Comparison of ENCODE assay signal across 1 cellular context in the genomic region with DNA sequence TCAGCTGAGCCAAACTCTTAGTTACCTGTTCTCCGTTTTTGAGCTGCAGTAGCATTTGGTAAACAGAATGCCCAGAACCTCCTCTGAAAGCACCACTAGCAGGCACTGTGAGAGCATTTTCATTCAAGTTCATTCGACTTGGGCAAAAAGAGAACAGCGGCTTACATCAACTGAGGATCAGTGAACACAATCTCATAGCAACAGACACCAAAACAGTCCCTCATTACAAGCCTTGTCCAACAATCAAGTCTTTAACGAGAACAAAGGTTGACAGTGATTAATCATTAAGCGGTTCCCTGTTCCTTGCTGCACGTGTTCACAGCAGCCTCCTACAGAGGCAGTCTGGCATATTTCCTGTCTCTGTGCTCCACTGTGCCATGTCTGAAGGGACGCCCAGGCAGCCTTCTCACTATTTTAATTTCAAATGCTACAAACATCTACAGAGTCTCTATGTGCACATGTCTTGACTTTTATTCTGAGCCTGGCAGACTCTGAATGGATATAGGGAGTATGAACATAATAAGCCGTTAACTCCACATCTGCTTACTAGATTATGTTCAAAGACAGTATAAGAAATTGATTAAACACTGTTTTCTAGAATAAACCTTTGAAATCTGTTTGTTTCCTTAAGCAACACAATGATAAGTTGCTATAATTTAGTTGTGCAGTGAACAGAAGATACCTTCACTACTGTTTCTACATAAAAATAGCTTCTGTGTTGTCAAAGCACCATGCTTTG.
TF ChIP-seq lines count a peak whose summit lies in the region.

No MANE protein-coding gene starts in this region.

TF ChIP-seq in HepG2, 621 proteins besides CTCF, POLR2A, EP300 and RAD21 (continued from another document and continues in another):
- TF ChIP-seq, protein P1, sequence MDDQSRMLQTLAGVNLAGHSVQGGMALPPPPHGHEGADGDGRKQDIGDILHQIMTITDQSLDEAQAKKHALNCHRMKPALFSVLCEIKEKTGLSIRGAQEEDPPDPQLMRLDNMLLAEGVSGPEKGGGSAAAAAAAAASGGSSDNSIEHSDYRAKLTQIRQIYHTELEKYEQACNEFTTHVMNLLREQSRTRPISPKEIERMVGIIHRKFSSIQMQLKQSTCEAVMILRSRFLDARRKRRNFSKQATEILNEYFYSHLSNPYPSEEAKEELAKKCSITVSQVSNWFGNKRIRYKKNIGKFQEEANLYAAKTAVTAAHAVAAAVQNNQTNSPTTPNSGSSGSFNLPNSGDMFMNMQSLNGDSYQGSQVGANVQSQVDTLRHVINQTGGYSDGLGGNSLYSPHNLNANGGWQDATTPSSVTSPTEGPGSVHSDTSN (CRISPR knock-in tag; IDR thresholded peaks at IDR 0.05; ENCODE audit: borderline replicate concordance) = no peak
- TF ChIP-seq KDM6A (CRISPR knock-in tag; IDR thresholded peaks at IDR 0.05; ENCODE audit: low read depth) (peak; percentile 78), KDM3A (CRISPR knock-in tag; IDR thresholded peaks at IDR 0.05; ENCODE audit: low read depth) (peak; percentile 69; the same call in 1 of the 2 replicates), MBNL3 (CRISPR knock-in tag; conservative IDR thresholded peaks at IDR 0.05) (no peak), RARG (CRISPR knock-in tag; IDR thresholded peaks at IDR 0.05; ENCODE audit: low read depth) (no peak), NONO (IDR thresholded peaks at IDR 0.05) (no peak), NONO (CRISPR knock-in tag; conservative IDR thresholded peaks at IDR 0.05) (no peak; the same call in 1 of the 2 replicates), MAF1 (CRISPR knock-in tag; IDR thresholded peaks at IDR 0.05; ENCODE audit: borderline replicate concordance) (no peak), RXRB (CRISPR knock-in tag; IDR thresholded peaks at IDR 0.05; ENCODE audit: borderline replicate concordance) (peak; percentile 96), ZSCAN29 (CRISPR knock-in tag; conservative IDR thresholded peaks at IDR 0.05) (no peak), THYN1 (CRISPR knock-in tag; IDR thresholded peaks at IDR 0.05; ENCODE audit: borderline replicate concordance, low read depth) (no peak), PHF8 (CRISPR knock-in tag; IDR thresholded peaks at IDR 0.05) (no peak), EHMT2 (IDR thresholded peaks at IDR 0.05; ENCODE audit: borderline replicate concordance, low read depth, low read length) (peak; percentile 59; the same call in 1 of the 2 replicates), PAWR (CRISPR knock-in tag; IDR thresholded peaks at IDR 0.05; ENCODE audit: borderline replicate concordance) (no peak), NR2F6 (IDR thresholded peaks at IDR 0.05) (no peak), NR2F6 (CRISPR knock-in tag; IDR thresholded peaks at IDR 0.05) (peak; percentile 65), CENPT (CRISPR knock-in tag; IDR thresholded peaks at IDR 0.05; ENCODE audit: low read depth) (no peak), AHR (CRISPR knock-in tag; IDR thresholded peaks at IDR 0.05) (no peak), ATAD3A (CRISPR knock-in tag; IDR thresholded peaks at IDR 0.05) (no peak), KAT2B (IDR thresholded peaks at IDR 0.05; ENCODE audit: borderline replicate concordance, low read depth, low read length) (no peak), ZNF589 (CRISPR knock-in tag; conservative IDR thresholded peaks at IDR 0.05) (no peak), CBX1 (IDR thresholded peaks at IDR 0.05; ENCODE audit: low read depth) (no peak), NFATC3 (CRISPR knock-in tag; IDR thresholded peaks at IDR 0.05) (no peak), NR1H2 (CRISPR knock-in tag; IDR thresholded peaks at IDR 0.05; ENCODE audit: borderline replicate concordance, low read depth) (no peak), PHB2 (IDR thresholded peaks at IDR 0.05; ENCODE audit: partially characterized antibody) (no peak), ZNF850 (CRISPR knock-in tag; conservative IDR thresholded peaks at IDR 0.05) (no peak), SALL1 (CRISPR knock-in tag; IDR thresholded peaks at IDR 0.05) (peak; percentile 97), MLLT10 (CRISPR knock-in tag; IDR thresholded peaks at IDR 0.05) (no peak), RBM22 (optimal IDR thresholded peaks at IDR 0.05; ENCODE audit: low read length) (peak; percentile 40), ATF7 (IDR thresholded peaks at IDR 0.05) (0 out of 2 replicates have a peak, but pooled peaks have one; percentile 2), ATF7 (CRISPR knock-in tag; IDR thresholded peaks at IDR 0.05) (peak; percentile 51; the same call in 1 of the 2 replicates), ZBTB7A (CRISPR knock-in tag; IDR thresholded peaks at IDR 0.05) (no peak), ARNTL (CRISPR knock-in tag; IDR thresholded peaks at IDR 0.05) (peak; percentile 99), ZNF749 (CRISPR knock-in tag; IDR thresholded peaks at IDR 0.05; ENCODE audit: borderline replicate concordance) (no peak), ZNF225 (CRISPR knock-in tag; IDR thresholded peaks at IDR 0.05) (no peak), ZNF501 (CRISPR knock-in tag; IDR thresholded peaks at IDR 0.05) (peak; percentile 76), ZBTB1 (CRISPR knock-in tag; IDR thresholded peaks at IDR 0.05; ENCODE audit: borderline replicate concordance) (no peak)
- TF ChIP-seq, protein P2, sequence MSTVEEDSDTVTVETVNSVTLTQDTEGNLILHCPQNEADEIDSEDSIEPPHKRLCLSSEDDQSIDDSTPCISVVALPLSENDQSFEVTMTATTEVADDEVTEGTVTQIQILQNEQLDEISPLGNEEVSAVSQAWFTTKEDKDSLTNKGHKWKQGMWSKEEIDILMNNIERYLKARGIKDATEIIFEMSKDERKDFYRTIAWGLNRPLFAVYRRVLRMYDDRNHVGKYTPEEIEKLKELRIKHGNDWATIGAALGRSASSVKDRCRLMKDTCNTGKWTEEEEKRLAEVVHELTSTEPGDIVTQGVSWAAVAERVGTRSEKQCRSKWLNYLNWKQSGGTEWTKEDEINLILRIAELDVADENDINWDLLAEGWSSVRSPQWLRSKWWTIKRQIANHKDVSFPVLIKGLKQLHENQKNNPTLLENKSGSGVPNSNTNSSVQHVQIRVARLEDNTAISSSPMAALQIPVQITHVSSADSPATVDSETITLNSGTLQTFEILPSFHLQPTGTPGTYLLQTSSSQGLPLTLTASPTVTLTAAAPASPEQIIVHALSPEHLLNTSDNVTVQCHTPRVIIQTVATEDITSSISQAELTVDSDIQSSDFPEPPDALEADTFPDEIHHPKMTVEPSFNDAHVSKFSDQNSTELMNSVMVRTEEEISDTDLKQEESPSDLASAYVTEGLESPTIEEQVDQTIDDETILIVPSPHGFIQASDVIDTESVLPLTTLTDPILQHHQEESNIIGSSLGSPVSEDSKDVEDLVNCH (CRISPR knock-in tag; IDR thresholded peaks at IDR 0.05) = no peak
- TF ChIP-seq, protein P3, sequence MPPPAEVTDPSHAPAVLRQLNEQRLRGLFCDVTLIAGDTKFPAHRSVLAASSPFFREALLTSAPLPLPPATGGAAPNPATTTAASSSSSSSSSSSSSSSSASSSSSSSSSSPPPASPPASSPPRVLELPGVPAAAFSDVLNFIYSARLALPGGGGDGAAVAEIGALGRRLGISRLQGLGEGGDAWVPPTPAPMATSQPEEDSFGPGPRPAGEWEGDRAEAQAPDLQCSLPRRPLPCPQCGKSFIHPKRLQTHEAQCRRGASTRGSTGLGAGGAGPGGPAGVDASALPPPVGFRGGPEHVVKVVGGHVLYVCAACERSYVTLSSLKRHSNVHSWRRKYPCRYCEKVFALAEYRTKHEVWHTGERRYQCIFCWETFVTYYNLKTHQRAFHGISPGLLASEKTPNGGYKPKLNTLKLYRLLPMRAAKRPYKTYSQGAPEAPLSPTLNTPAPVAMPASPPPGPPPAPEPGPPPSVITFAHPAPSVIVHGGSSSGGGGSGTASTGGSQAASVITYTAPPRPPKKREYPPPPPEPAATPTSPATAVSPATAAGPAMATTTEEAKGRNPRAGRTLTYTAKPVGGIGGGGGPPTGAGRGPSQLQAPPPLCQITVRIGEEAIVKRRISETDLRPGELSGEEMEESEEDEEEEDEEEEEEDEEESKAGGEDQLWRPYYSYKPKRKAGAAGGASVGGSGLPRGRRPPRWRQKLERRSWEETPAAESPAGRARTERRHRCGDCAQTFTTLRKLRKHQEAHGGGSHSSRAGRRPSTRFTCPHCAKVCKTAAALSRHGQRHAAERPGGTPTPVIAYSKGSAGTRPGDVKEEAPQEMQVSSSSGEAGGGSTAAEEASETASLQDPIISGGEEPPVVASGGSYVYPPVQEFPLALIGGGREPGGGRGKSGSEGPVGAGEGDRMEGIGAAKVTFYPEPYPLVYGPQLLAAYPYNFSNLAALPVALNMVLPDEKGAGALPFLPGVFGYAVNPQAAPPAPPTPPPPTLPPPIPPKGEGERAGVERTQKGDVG (CRISPR knock-in tag; IDR thresholded peaks at IDR 0.05; ENCODE audit: borderline replicate concordance) = no peak
- TF ChIP-seq, protein P4, sequence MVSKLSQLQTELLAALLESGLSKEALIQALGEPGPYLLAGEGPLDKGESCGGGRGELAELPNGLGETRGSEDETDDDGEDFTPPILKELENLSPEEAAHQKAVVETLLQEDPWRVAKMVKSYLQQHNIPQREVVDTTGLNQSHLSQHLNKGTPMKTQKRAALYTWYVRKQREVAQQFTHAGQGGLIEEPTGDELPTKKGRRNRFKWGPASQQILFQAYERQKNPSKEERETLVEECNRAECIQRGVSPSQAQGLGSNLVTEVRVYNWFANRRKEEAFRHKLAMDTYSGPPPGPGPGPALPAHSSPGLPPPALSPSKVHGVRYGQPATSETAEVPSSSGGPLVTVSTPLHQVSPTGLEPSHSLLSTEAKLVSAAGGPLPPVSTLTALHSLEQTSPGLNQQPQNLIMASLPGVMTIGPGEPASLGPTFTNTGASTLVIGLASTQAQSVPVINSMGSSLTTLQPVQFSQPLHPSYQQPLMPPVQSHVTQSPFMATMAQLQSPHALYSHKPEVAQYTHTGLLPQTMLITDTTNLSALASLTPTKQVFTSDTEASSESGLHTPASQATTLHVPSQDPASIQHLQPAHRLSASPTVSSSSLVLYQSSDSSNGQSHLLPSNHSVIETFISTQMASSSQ (IDR thresholded peaks at IDR 0.05; ENCODE audit: low read depth) = peak; percentile 100
- TF ChIP-seq, protein P4 (CRISPR knock-in tag; IDR thresholded peaks at IDR 0.05; ENCODE audit: borderline replicate concordance) = peak; percentile 100
- TF ChIP-seq, protein P5, sequence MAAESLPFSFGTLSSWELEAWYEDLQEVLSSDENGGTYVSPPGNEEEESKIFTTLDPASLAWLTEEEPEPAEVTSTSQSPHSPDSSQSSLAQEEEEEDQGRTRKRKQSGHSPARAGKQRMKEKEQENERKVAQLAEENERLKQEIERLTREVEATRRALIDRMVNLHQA (CRISPR knock-in tag; IDR thresholded peaks at IDR 0.05) = no peak
- TF ChIP-seq, protein P6, sequence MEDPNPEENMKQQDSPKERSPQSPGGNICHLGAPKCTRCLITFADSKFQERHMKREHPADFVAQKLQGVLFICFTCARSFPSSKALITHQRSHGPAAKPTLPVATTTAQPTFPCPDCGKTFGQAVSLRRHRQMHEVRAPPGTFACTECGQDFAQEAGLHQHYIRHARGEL (CRISPR knock-in tag; IDR thresholded peaks at IDR 0.05) = no peak
- TF ChIP-seq, protein P7, sequence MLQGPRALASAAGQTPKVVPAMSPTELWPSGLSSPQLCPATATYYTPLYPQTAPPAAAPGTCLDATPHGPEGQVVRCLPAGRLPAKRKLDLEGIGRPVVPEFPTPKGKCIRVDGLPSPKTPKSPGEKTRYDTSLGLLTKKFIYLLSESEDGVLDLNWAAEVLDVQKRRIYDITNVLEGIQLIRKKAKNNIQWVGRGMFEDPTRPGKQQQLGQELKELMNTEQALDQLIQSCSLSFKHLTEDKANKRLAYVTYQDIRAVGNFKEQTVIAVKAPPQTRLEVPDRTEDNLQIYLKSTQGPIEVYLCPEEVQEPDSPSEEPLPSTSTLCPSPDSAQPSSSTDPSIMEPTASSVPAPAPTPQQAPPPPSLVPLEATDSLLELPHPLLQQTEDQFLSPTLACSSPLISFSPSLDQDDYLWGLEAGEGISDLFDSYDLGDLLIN (CRISPR knock-in tag; IDR thresholded peaks at IDR 0.05; ENCODE audit: borderline replicate concordance) = no peak
- TF ChIP-seq, protein P8, sequence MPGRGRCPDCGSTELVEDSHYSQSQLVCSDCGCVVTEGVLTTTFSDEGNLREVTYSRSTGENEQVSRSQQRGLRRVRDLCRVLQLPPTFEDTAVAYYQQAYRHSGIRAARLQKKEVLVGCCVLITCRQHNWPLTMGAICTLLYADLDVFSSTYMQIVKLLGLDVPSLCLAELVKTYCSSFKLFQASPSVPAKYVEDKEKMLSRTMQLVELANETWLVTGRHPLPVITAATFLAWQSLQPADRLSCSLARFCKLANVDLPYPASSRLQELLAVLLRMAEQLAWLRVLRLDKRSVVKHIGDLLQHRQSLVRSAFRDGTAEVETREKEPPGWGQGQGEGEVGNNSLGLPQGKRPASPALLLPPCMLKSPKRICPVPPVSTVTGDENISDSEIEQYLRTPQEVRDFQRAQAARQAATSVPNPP (CRISPR knock-in tag; IDR thresholded peaks at IDR 0.05) = no peak
- TF ChIP-seq, protein P9, sequence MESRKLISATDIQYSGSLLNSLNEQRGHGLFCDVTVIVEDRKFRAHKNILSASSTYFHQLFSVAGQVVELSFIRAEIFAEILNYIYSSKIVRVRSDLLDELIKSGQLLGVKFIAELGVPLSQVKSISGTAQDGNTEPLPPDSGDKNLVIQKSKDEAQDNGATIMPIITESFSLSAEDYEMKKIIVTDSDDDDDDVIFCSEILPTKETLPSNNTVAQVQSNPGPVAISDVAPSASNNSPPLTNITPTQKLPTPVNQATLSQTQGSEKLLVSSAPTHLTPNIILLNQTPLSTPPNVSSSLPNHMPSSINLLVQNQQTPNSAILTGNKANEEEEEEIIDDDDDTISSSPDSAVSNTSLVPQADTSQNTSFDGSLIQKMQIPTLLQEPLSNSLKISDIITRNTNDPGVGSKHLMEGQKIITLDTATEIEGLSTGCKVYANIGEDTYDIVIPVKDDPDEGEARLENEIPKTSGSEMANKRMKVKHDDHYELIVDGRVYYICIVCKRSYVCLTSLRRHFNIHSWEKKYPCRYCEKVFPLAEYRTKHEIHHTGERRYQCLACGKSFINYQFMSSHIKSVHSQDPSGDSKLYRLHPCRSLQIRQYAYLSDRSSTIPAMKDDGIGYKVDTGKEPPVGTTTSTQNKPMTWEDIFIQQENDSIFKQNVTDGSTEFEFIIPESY (CRISPR knock-in tag; IDR thresholded peaks at IDR 0.05) = no peak; the same call in 1 of the 2 replicates
